In the genomic region with DNA sequence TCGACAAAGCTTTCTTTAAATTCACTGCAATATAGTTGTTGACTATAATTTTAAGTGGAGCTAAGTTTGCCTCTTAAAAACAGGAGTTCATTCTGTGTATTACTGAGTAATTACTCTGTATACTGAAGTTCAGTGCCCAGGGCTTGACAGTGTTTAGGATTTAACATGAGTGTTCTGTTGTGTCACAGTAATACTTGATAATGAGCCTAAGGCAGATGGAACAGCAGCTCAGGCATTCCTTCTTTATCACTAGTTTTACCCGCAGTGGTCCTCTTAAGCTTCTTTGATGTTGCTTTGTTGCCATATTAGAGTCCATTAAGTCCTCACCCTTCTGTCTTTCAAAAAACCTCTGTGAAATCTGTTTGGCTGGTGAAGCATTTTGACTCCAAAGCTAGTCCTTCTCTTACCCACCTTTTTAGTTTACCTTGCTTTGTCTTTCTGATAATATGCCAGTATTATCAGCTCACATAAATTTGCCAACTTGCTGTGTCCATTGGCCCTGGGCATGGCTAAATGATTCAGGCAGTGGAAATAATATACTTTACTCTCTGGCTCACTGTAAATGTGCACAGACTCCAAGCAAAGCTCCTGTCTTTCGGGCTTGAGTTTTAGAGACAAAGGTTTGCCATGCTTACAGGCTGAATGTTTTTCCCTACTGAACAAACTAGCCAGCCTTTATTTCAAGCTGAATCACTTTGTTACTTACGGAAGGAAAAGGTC, we compare ENCODE assay signal across 9 cellular contexts. TPM values are rescaled to one million over a fixed set of nuclear protein-coding genes. Genes with fewer than 3 reads are reported as not detected.
DNase-seq lines count a peak whose midpoint lies in the region; ATAC-seq and TF ChIP-seq lines count a peak whose summit lies in the region.
"Had no signal": no experiment of that assay in that cellular context is flagged by ENCODE, and none has a peak within 500 bp of the region (broad histone marks: within the 10 kb centered on the region; RNA-seq: fewer than 3 reads in every experiment).

No MANE protein-coding gene starts in this region.

- H3K9me3 Mint-ChIP-seq in activated T-cell treated with anti-CD3 and anti-CD28 coated beads, Interleukin-2, amount 50 U/mL, for 4 hours: no peaks in the 10 kb centered on the region

- no peaks in the 10 kb centered on the region for H3K27me3 Mint-ChIP-seq in activated T-cell treated with anti-CD3 and anti-CD28 coated beads, Interleukin-2, amount 50 U/mL, for 4 hours (ENCODE audit: low read depth)

- 35 to 48% methylated on average over 4 of the region's 4 CpGs for WGBS in upper lobe of left lung, 2 donors

- no peaks in the 10 kb centered on the region for H3K9me3 ChIP-seq in upper lobe of left lung

- H3K36me3 Mint-ChIP-seq in activated T-cell treated with anti-CD3 and anti-CD28 coated beads, Interleukin-2, amount 50 U/mL, for 4 hours (ENCODE audit: insufficient read depth): peaks cover 15% of the 10 kb centered on the region

- H3K36me3 ChIP-seq in upper lobe of left lung: peaks cover 0 to 13% (median 4%) of the 10 kb centered on the region in 4 donors

- ATAC-seq in activated T-cell treated with anti-CD3 and anti-CD28 coated beads, Interleukin-2, amount 50 U/mL, for 4 hours: peak; percentile 38 to 48
- ATAC-seq in upper lobe of left lung (ENCODE audit: low FRiP score in 2 of 2): no peak
- no peak for ATAC-seq in esophagus mucosa

- no peak for DNase-seq in activated T-cell treated with anti-CD3 and anti-CD28 coated beads, Interleukin-2, amount 50 U/mL, for 4 hours
- DNase-seq in activated T-cell treated with anti-CD3 and anti-CD28 coated beads, Interleukin-2, amount 50 U/mL, for 1 hour: no peak
- DNase-seq in amniotic epithelial cell (ENCODE audit: low read depth) (peak; percentile 64), lung microvascular endothelial cell (ENCODE audit: low read depth in 2 of 2) (peak; percentile 29 to 37), upper lobe of left lung (no peak), 8988T (no peak), HPDE6-E6E7 (ENCODE audit: extremely low spot score) (no peak)
- DNase-seq: occipital lobe had no signal

- no peak for TF ChIP-seq CTCF in upper lobe of left lung (IDR thresholded peaks at IDR 0.05)

- peaks cover 41 to 48% (median 46%) of the 10 kb centered on the region in 4 donors for H3K4me1 ChIP-seq in upper lobe of left lung

- peaks cover 77% of the 10 kb centered on the region for H3K4me1 Mint-ChIP-seq in activated T-cell treated with anti-CD3 and anti-CD28 coated beads, Interleukin-2, amount 50 U/mL, for 4 hours (ENCODE audit: low read depth)

- peak overlapping the region; percentile 61 for H3K4me3 Mint-ChIP-seq in activated T-cell treated with anti-CD3 and anti-CD28 coated beads, Interleukin-2, amount 50 U/mL, for 4 hours

- H3K27ac ChIP-seq in upper lobe of left lung: peak overlapping the region; percentile 7 to 76 (median 44)

- no peak overlapping the region for H3K4me3 ChIP-seq in upper lobe of left lung

- no peak for TF ChIP-seq POLR2A in upper lobe of left lung (IDR thresholded peaks at IDR 0.05)

- H3K27me3 ChIP-seq in upper lobe of left lung: no peaks in the 10 kb centered on the region

- TF ChIP-seq EP300 in upper lobe of left lung (IDR thresholded peaks at IDR 0.05): no peak

RNA-seq across cellular contexts. Expression of a gene that starts 17.7 kb away (rescaled TPM):
- 10 to 100 TPM; 63.6 to 67.1 (median 63.6) TPM for total RNA-seq in activated T-cell treated with anti-CD3 and anti-CD28 coated beads, Interleukin-2, amount 50 U/mL, for 4 hours
- 23.5 and 41.9 TPM in 2 replicates for total RNA-seq in lung microvascular endothelial cell
- total RNA-seq in upper lobe of left lung: 10 to 100 TPM; 31.4 to 85.5 (median 64.0) TPM
- 41.6 TPM for total RNA-seq in esophagus mucosa

RNA-seq across cellular contexts. Expression of a gene that starts 32.4 kb away (rescaled TPM):
- under 1 TPM; 0.15 to 0.21 (median 0.16) TPM for total RNA-seq in activated T-cell treated with anti-CD3 and anti-CD28 coated beads, Interleukin-2, amount 50 U/mL, for 4 hours
- 5.8 and 8.7 TPM in 2 replicates for total RNA-seq in lung microvascular endothelial cell
- total RNA-seq in upper lobe of left lung: 10 to 100 TPM; 11.5 to 59.9 (median 36.6) TPM
- total RNA-seq in esophagus mucosa: 1.6 TPM

RNA-seq across cellular contexts. Expression of a gene that starts 41.7 kb away (rescaled TPM):
- 10 to 100 TPM; 22.0 to 23.2 (median 22.2) TPM for total RNA-seq in activated T-cell treated with anti-CD3 and anti-CD28 coated beads, Interleukin-2, amount 50 U/mL, for 4 hours
- total RNA-seq in lung microvascular endothelial cell: 1.4 and 1.5 TPM in 2 replicates
- total RNA-seq in upper lobe of left lung: 1 to 10 TPM; 3.0 to 9.1 (median 6.7) TPM
- 4.7 TPM for total RNA-seq in esophagus mucosa

RNA-seq across cellular contexts. Expression of a gene that starts 42.2 kb away (rescaled TPM):
- 10 to 100 TPM; 32.2 to 36.3 (median 32.3) TPM for total RNA-seq in activated T-cell treated with anti-CD3 and anti-CD28 coated beads, Interleukin-2, amount 50 U/mL, for 4 hours
- total RNA-seq in lung microvascular endothelial cell (13.5 and 17.5 TPM in 2 replicates), upper lobe of left lung (10 to 100 TPM in 5 of 6 donors, 1 to 10 TPM in 1; 6.2 to 29.3 (median 14.0) TPM), esophagus mucosa (17.0 TPM)

RNA-seq across cellular contexts. Expression of a gene that starts 59.4 kb away (rescaled TPM):
- 1 to 10 TPM in 2 of 3 donors, under 1 TPM in 1; 0.74 to 1.6 (median 1.4) TPM for total RNA-seq in activated T-cell treated with anti-CD3 and anti-CD28 coated beads, Interleukin-2, amount 50 U/mL, for 4 hours
- under 0.01 and 0.22 TPM in 2 replicates for total RNA-seq in lung microvascular endothelial cell
- total RNA-seq in upper lobe of left lung: 1 to 10 TPM; 1.0 to 6.2 (median 1.7) TPM
- total RNA-seq in esophagus mucosa: 8.4 TPM

Comparison
In these comparisons a context has a peak if more than half of its experiments do, and no peak if none do; other contexts are left out.
1. ATAC-seq: peak in activated T-cell treated with anti-CD3 and anti-CD28 coated beads, Interleukin-2, amount 50 U/mL, for 4 hours (2 of 2); none in upper lobe of left lung (0 of 2) and esophagus mucosa (single experiment).
2. DNase-seq: peak in amniotic epithelial cell (single experiment) and lung microvascular endothelial cell (2 of 2); none in activated T-cell treated with anti-CD3 and anti-CD28 coated beads, Interleukin-2, amount 50 U/mL, for 4 hours (single experiment), activated T-cell treated with anti-CD3 and anti-CD28 coated beads, Interleukin-2, amount 50 U/mL, for 1 hour (single experiment), upper lobe of left lung (0 of 2), 8988T (single experiment) and HPDE6-E6E7 (single experiment).